29 cellular contexts compared by ENCODE assay signal in genomic region chr2:151401149-151401548, GRCh38.
"Had no signal": no experiment of that assay in that cellular context is flagged by ENCODE, and none has a peak within 500 bp of the region (broad histone marks: within the 10 kb centered on the region; RNA-seq: fewer than 3 reads in every experiment).

No MANE protein-coding gene starts in this region.

- H3K9me3 Mint-ChIP-seq: stimulated activated effector memory CD8-positive, alpha-beta T cell treated with anti-CD3 and anti-CD28 coated beads, Interleukin-12 subunit alpha, Interleukin-12 subunit beta, amount 100 ng/mL, for 72 hours; stimulated activated memory B cell treated with anti-CD40 and anti-IgM and Interleukin-4, amounts not matched to agents 10 μg/mL and 1 μg/mL and 100 μg/mL, for 72 hours; stimulated activated naive B cell treated with anti-CD40 and anti-IgM and Interleukin-4, amounts not matched to agents 10 μg/mL and 1 μg/mL and 100 μg/mL, for 72 hours; stimulated activated naive CD8-positive, alpha-beta T cell treated with anti-CD3 and anti-CD28 coated beads, Interleukin-15, amount 100 ng/mL, for 72 hours; stimulated activated naive CD8-positive, alpha-beta T cell treated with anti-CD3 and anti-CD28 coated beads, Interleukin-15, Interleukin-2, amounts not matched to agents 100 ng/mL and 50 ng/mL, for 24 hours; type B pancreatic cell had no signal

- FAIRE-seq: urothelium cell line had no signal

- H3K4me1 ChIP-seq: stomach, suprapubic skin, testis, thyroid gland, tibial artery, tibial nerve, transverse colon, upper lobe of left lung, upper lobe of right lung, uterus, vagina had no signal

- H3K27ac ChIP-seq: stomach, suprapubic skin, testis, thoracic aorta, thyroid gland, tibial artery, tibial nerve, transverse colon, upper lobe of left lung, upper lobe of right lung, uterus, vagina had no signal

- H3K9me3 ChIP-seq: stomach, suprapubic skin, testis, thoracic aorta, thyroid gland, tibial artery, tibial nerve, transverse colon, upper lobe of left lung, upper lobe of right lung, uterus, vagina had no signal

- H3K27ac Mint-ChIP-seq: stimulated activated effector memory CD8-positive, alpha-beta T cell treated with anti-CD3 and anti-CD28 coated beads, Interleukin-12 subunit alpha, Interleukin-12 subunit beta, amount 100 ng/mL, for 72 hours; stimulated activated memory B cell treated with anti-CD40 and anti-IgM and Interleukin-4, amounts not matched to agents 10 μg/mL and 1 μg/mL and 100 μg/mL, for 72 hours; stimulated activated naive B cell treated with anti-CD40 and anti-IgM and Interleukin-4, amounts not matched to agents 10 μg/mL and 1 μg/mL and 100 μg/mL, for 72 hours; stimulated activated naive CD8-positive, alpha-beta T cell treated with anti-CD3 and anti-CD28 coated beads, Interleukin-15, amount 100 ng/mL, for 72 hours; stimulated activated naive CD8-positive, alpha-beta T cell treated with anti-CD3 and anti-CD28 coated beads, Interleukin-15, Interleukin-2, amounts not matched to agents 100 ng/mL and 50 ng/mL, for 24 hours; type B pancreatic cell had no signal

- H3K4me3 Mint-ChIP-seq: stimulated activated effector memory CD8-positive, alpha-beta T cell treated with anti-CD3 and anti-CD28 coated beads, Interleukin-12 subunit alpha, Interleukin-12 subunit beta, amount 100 ng/mL, for 72 hours; stimulated activated memory B cell treated with anti-CD40 and anti-IgM and Interleukin-4, amounts not matched to agents 10 μg/mL and 1 μg/mL and 100 μg/mL, for 72 hours; stimulated activated naive B cell treated with anti-CD40 and anti-IgM and Interleukin-4, amounts not matched to agents 10 μg/mL and 1 μg/mL and 100 μg/mL, for 72 hours; stimulated activated naive CD8-positive, alpha-beta T cell treated with anti-CD3 and anti-CD28 coated beads, Interleukin-15, amount 100 ng/mL, for 72 hours; stimulated activated naive CD8-positive, alpha-beta T cell treated with anti-CD3 and anti-CD28 coated beads, Interleukin-15, Interleukin-2, amounts not matched to agents 100 ng/mL and 50 ng/mL, for 24 hours; type B pancreatic cell had no signal

- H3K36me3 ChIP-seq: stomach, suprapubic skin, thoracic aorta, thyroid gland, tibial artery, tibial nerve, transverse colon, upper lobe of left lung, upper lobe of right lung, uterus, vagina had no signal

- H3K4me1 Mint-ChIP-seq: stimulated activated effector memory CD8-positive, alpha-beta T cell treated with anti-CD3 and anti-CD28 coated beads, Interleukin-12 subunit alpha, Interleukin-12 subunit beta, amount 100 ng/mL, for 72 hours; stimulated activated memory B cell treated with anti-CD40 and anti-IgM and Interleukin-4, amounts not matched to agents 10 μg/mL and 1 μg/mL and 100 μg/mL, for 72 hours; stimulated activated naive B cell treated with anti-CD40 and anti-IgM and Interleukin-4, amounts not matched to agents 10 μg/mL and 1 μg/mL and 100 μg/mL, for 72 hours; stimulated activated naive CD8-positive, alpha-beta T cell treated with anti-CD3 and anti-CD28 coated beads, Interleukin-15, amount 100 ng/mL, for 72 hours had no signal

- H3K4me3 ChIP-seq: stomach, suprapubic skin, testis, thoracic aorta, thyroid gland, tibial artery, tibial nerve, transverse colon, upper lobe of left lung, upper lobe of right lung, uterus, vagina had no signal

- H3K27me3 Mint-ChIP-seq: stimulated activated naive CD8-positive, alpha-beta T cell treated with anti-CD3 and anti-CD28 coated beads, Interleukin-15, amount 100 ng/mL, for 72 hours; stimulated activated naive CD8-positive, alpha-beta T cell treated with anti-CD3 and anti-CD28 coated beads, Interleukin-15, Interleukin-2, amounts not matched to agents 100 ng/mL and 50 ng/mL, for 24 hours; type B pancreatic cell had no signal

- H3K36me3 Mint-ChIP-seq: stimulated activated effector memory CD8-positive, alpha-beta T cell treated with anti-CD3 and anti-CD28 coated beads, Interleukin-12 subunit alpha, Interleukin-12 subunit beta, amount 100 ng/mL, for 72 hours; stimulated activated memory B cell treated with anti-CD40 and anti-IgM and Interleukin-4, amounts not matched to agents 10 μg/mL and 1 μg/mL and 100 μg/mL, for 72 hours; stimulated activated naive B cell treated with anti-CD40 and anti-IgM and Interleukin-4, amounts not matched to agents 10 μg/mL and 1 μg/mL and 100 μg/mL, for 72 hours; type B pancreatic cell had no signal

- ATAC-seq: stimulated activated effector memory CD8-positive, alpha-beta T cell treated with anti-CD3 and anti-CD28 coated beads, Interleukin-12 subunit alpha, Interleukin-12 subunit beta, amount 100 ng/mL, for 72 hours; stimulated activated memory B cell treated with anti-CD40 and anti-IgM and Interleukin-4, amounts not matched to agents 10 μg/mL and 1 μg/mL and 100 μg/mL, for 72 hours; stimulated activated naive B cell treated with anti-CD40 and anti-IgM and Interleukin-4, amounts not matched to agents 10 μg/mL and 1 μg/mL and 100 μg/mL, for 72 hours; stimulated activated naive CD8-positive, alpha-beta T cell treated with anti-CD3 and anti-CD28 coated beads, Interleukin-15, amount 100 ng/mL, for 72 hours; stimulated activated naive CD8-positive, alpha-beta T cell treated with anti-CD3 and anti-CD28 coated beads, Interleukin-15, Interleukin-2, amounts not matched to agents 100 U/mL and 50 U/mL, for 24 hours; upper lobe of right lung had no signal

- DNase-seq: stimulated activated CD4-positive, alpha-beta T cell treated with anti-CD3 and anti-CD28 coated beads, Interleukin-2, amount 100 ng/mL, for 48 hours; stimulated activated CD4-positive, alpha-beta T cell treated with anti-CD3 and anti-CD28 coated beads, Interleukin-4, amount 100 ng/mL, for 1 hour; stimulated activated CD4-positive, alpha-beta T cell treated with anti-CD3 and anti-CD28 coated beads, Interleukin-4, amount 100 ng/mL, for 24 hours; stimulated activated CD4-positive, alpha-beta T cell treated with anti-CD3 and anti-CD28 coated beads, Interleukin-4, amount 100 ng/mL, for 4 hours; stimulated activated CD8-positive, alpha-beta memory T cell treated with anti-CD3 and anti-CD28 coated beads, Interleukin-4, amount 100 ng/mL, for 48 hours; stimulated activated naive B cell treated with anti-CD40 and anti-IgM and Interleukin-4, amounts not matched to agents 10 μg/mL and 1 μg/mL and 100 μg/mL, for 72 hours; stimulated activated naive CD4-positive, alpha-beta T cell; stimulated activated naive CD4-positive, alpha-beta T cell treated with Interleukin-2 at 50 U/mL for 16 hours; stimulated activated naive CD8-positive, alpha-beta T cell treated with anti-CD3 and anti-CD28 coated beads, Interleukin-15, amount 100 ng/mL, for 72 hours; stimulated activated naive CD8-positive, alpha-beta T cell treated with anti-CD3 and anti-CD28 coated beads, Interleukin-15, Interleukin-2, amounts not matched to agents 100 U/mL and 50 U/mL, for 24 hours; stomach; substantia nigra; testis; thyroid gland; tibial artery; transverse colon; trophoblast cell; upper lobe of left lung; upper lobe of right lung; uterus had no signal

- H3K27me3 ChIP-seq: stomach, suprapubic skin, testis, thyroid gland, tibial artery, tibial nerve, transverse colon, upper lobe of left lung, upper lobe of right lung, uterus, vagina had no signal
